Comparison of ENCODE assay signal across 10 cellular contexts in the genomic region with DNA sequence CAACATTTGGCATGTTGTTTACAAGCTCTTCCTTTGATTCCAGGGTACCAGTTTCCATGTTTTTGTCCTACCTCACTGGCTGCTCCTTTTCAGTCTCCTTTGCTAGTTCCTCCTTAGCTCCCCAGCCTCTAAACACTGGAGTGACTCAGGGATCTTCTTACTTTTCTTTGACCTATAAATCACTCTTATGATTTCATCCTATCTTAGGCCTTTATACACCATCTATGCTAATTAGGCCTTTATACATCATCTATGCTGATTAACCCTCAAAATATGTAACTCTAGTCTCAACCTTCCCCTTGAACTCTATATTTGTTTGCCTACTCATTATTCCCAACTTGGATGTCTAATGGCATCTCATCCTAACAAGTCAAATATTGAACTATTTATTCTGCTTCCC. TPM values are rescaled to one million over a fixed set of nuclear protein-coding genes. Genes with fewer than 3 reads are reported as not detected.
DNase-seq lines count a peak whose midpoint lies in the region; ATAC-seq and TF ChIP-seq lines count a peak whose summit lies in the region.
"Had no signal": no experiment of that assay in that cellular context is flagged by ENCODE, and none has a peak within 500 bp of the region (broad histone marks: within the 10 kb centered on the region; RNA-seq: fewer than 3 reads in every experiment).

No MANE protein-coding gene starts in this region.

- peaks cover 15% of the 10 kb centered on the region for H3K9me3 Mint-ChIP-seq in T-helper 1 cell treated with Interleukin-12 subunit alpha and Interleukin-12 subunit beta and Interleukin-4 antibody, amounts not matched to agents 30 μg/mL and 1 μg/mL, for 36 hours
- H3K9me3 Mint-ChIP-seq in naive thymus-derived CD8-positive, alpha-beta T cell, result no peaks in the 10 kb centered on the region

- H3K36me3 ChIP-seq in MG63 (peaks cover 19% of the 10 kb centered on the region), brain microvascular endothelial cell (replicated peaks) (peaks cover 14% of the 10 kb centered on the region)

- in situ Hi-C loops in brain microvascular endothelial cell (cut with HindIII; ENCODE audit: low pct_ligation_motif_present, low sequenced_read_pairs), result loop anchor here (25.0 kb wide), 1 partner anchor 262 kb away; no protein-coding TSS in a partner anchor

- peaks cover 65% of the 10 kb centered on the region for H3K4me1 Mint-ChIP-seq in T-helper 1 cell treated with Interleukin-12 subunit alpha and Interleukin-12 subunit beta and Interleukin-4 antibody, amounts not matched to agents 30 μg/mL and 1 μg/mL, for 36 hours (ENCODE audit: low read depth)
- peaks cover 39 to 79% (median 77%) of the 10 kb centered on the region in 4 donors for H3K4me1 Mint-ChIP-seq in naive thymus-derived CD8-positive, alpha-beta T cell

- H3K4me3 Mint-ChIP-seq in T-helper 1 cell treated with Interleukin-12 subunit alpha and Interleukin-12 subunit beta and Interleukin-4 antibody, amounts not matched to agents 30 μg/mL and 1 μg/mL, for 36 hours, result no peak overlapping the region
- H3K4me3 Mint-ChIP-seq in naive thymus-derived CD8-positive, alpha-beta T cell, result peak overlapping the region in 2 of 10 donors; percentile 2

- H3K4me3 ChIP-seq in MG63, result no peak overlapping the region
- no peak overlapping the region for H3K4me3 ChIP-seq in brain microvascular endothelial cell (ENCODE audit: low read depth, low read length)
- H3K4me3 ChIP-seq: GM12878 had no signal

- H3K9me3 ChIP-seq in MG63, result peaks cover 3% of the 10 kb centered on the region; the same call in 1 of the 2 replicates

- peak overlapping the region; percentile 73 for H3K27ac Mint-ChIP-seq in T-helper 1 cell treated with Interleukin-12 subunit alpha and Interleukin-12 subunit beta and Interleukin-4 antibody, amounts not matched to agents 30 μg/mL and 1 μg/mL, for 36 hours
- H3K27ac Mint-ChIP-seq in naive thymus-derived CD8-positive, alpha-beta T cell, result peak overlapping the region in 6 of 10 donors; percentile 0 to 77 (median 10)

- ATAC-seq in naive thymus-derived CD8-positive, alpha-beta T cell, result no peak
- ATAC-seq in HG03457 (IDR thresholded peaks at IDR 0.05; ENCODE audit: unreplicated experiment) (no peak), GM19395 (IDR thresholded peaks at IDR 0.05; ENCODE audit: unreplicated experiment) (no peak)
- ATAC-seq: GM12878 had no signal

- H3K27ac ChIP-seq in brain microvascular endothelial cell, result peak overlapping the region; percentile 61

- POLR2A ChIA-PET in naive thymus-derived CD8-positive, alpha-beta T cell (lab: Charles Lee), result no interaction called here

- peaks cover 60% of the 10 kb centered on the region for H3K36me3 Mint-ChIP-seq in T-helper 1 cell treated with Interleukin-12 subunit alpha and Interleukin-12 subunit beta and Interleukin-4 antibody, amounts not matched to agents 30 μg/mL and 1 μg/mL, for 36 hours (ENCODE audit: low read depth)
- peaks cover 9 to 39% (median 11%) of the 10 kb centered on the region in 3 donors for H3K36me3 Mint-ChIP-seq in naive thymus-derived CD8-positive, alpha-beta T cell

- DNase-seq in T-helper 1 cell (no peak), MG63 (peak; percentile 30), brain microvascular endothelial cell (peak; percentile 71), putamen (ENCODE audit: low spot score) (no peak)
- DNase-seq in naive thymus-derived CD8-positive, alpha-beta T cell, result no peak
- DNase-seq: NCI-H524 treated with DMSO at 0.1 percent for 48 hours had no signal

- no peak for TF ChIP-seq CTCF in brain microvascular endothelial cell (IDR thresholded peaks at IDR 0.05; ENCODE audit: low read depth, low read length, missing control alignments)

- no peaks in the 10 kb centered on the region for H3K27me3 Mint-ChIP-seq in T-helper 1 cell treated with Interleukin-12 subunit alpha and Interleukin-12 subunit beta and Interleukin-4 antibody, amounts not matched to agents 30 μg/mL and 1 μg/mL, for 36 hours (ENCODE audit: low read depth)
- no peaks in the 10 kb centered on the region for H3K27me3 Mint-ChIP-seq in naive thymus-derived CD8-positive, alpha-beta T cell

- H3K27me3 ChIP-seq in MG63, result no peaks in the 10 kb centered on the region
- no peaks in the 10 kb centered on the region for H3K27me3 ChIP-seq in brain microvascular endothelial cell (replicated peaks)

RNA-seq across cellular contexts. Expression of a gene that starts 9.5 kb away (rescaled TPM):
- 73.1 and 113 TPM in 2 replicates for total RNA-seq in MG63 (2014; rRNA removed; shearing (Covaris generic); ENCODE audit: low replicate concordance)
- total RNA-seq in naive thymus-derived CD8-positive, alpha-beta T cell, result 10 to 100 TPM; 67.2 to 68.3 TPM
- polyA plus RNA-seq in naive thymus-derived CD8-positive, alpha-beta T cell, result 10 to 100 TPM; 36.8 to 50.9 (median 37.8) TPM

RNA-seq across cellular contexts. Expression of a gene that starts 31.5 kb away (rescaled TPM):
- 187 and 302 TPM in 2 replicates for total RNA-seq in MG63 (2014; rRNA removed; shearing (Covaris generic); ENCODE audit: low replicate concordance)
- total RNA-seq in naive thymus-derived CD8-positive, alpha-beta T cell, result 100 to 1,000 TPM; 198 to 213 TPM
- 1,000 to 10,000 TPM in 1 of 3 donors, 100 to 1,000 TPM in 2; 788 to 1,025 (median 870) TPM for polyA plus RNA-seq in naive thymus-derived CD8-positive, alpha-beta T cell

Comparison
In these comparisons a context has a peak if more than half of its experiments do, and no peak if none do; other contexts are left out.
1. DNase-seq: peak in MG63 (single experiment) and brain microvascular endothelial cell (single experiment); none in T-helper 1 cell (0 of 5), naive thymus-derived CD8-positive, alpha-beta T cell (0 of 10) and putamen (single experiment).